ENCODE assay signal across 9 cellular contexts in genomic region chr12:100987552-100988277, GRCh38.
DNase-seq lines count a peak whose midpoint lies in the region; ATAC-seq, FAIRE-seq and TF ChIP-seq lines count a peak whose summit lies in the region.
"Had no signal": no experiment of that assay in that cellular context is flagged by ENCODE, and none has a peak within 500 bp of the region (broad histone marks: within the 10 kb centered on the region; RNA-seq: fewer than 3 reads in every experiment).

No MANE protein-coding gene starts in this region.

- no peaks in the 10 kb centered on the region for H3K36me3 Mint-ChIP-seq in naive thymus-derived CD4-positive, alpha-beta T cell
- H3K36me3 Mint-ChIP-seq in activated T-cell treated with anti-CD3 and anti-CD28 coated beads, Interleukin-2, amount 50 U/mL, for 24 hours (ENCODE audit: low read depth): no peaks in the 10 kb centered on the region

- peak; percentile 71 for TF ChIP-seq CTCF in BJ (IDR thresholded peaks at IDR 0.05; ENCODE audit: insufficient read depth, low read depth, low read length)
- peak; percentile 78 for TF ChIP-seq CTCF in astrocyte of the cerebellum (IDR thresholded peaks at IDR 0.05; ENCODE audit: low read depth, low read length, missing control alignments)

- H3K27ac Mint-ChIP-seq in naive thymus-derived CD4-positive, alpha-beta T cell: no peak overlapping the region
- no peak overlapping the region for H3K27ac Mint-ChIP-seq in activated T-cell treated with anti-CD3 and anti-CD28 coated beads, Interleukin-2, amount 50 U/mL, for 24 hours
- H3K27ac Mint-ChIP-seq: T-helper 1 cell treated with Interleukin-12 subunit alpha and Interleukin-12 subunit beta and Interleukin-4 antibody, amounts not matched to agents 30 μg/mL and 1 μg/mL, for 36 hours had no signal

- H3K4me1 Mint-ChIP-seq in naive thymus-derived CD4-positive, alpha-beta T cell: peaks cover 0 to 5% (median 0%) of the 10 kb centered on the region in 7 donors
- H3K4me1 Mint-ChIP-seq in activated T-cell treated with anti-CD3 and anti-CD28 coated beads, Interleukin-2, amount 50 U/mL, for 24 hours (ENCODE audit: low read depth): no peaks in the 10 kb centered on the region

- H3K9me3 Mint-ChIP-seq in naive thymus-derived CD4-positive, alpha-beta T cell: peaks cover 0 to 11% (median 4%) of the 10 kb centered on the region in 11 donors
- H3K9me3 Mint-ChIP-seq in activated T-cell treated with anti-CD3 and anti-CD28 coated beads, Interleukin-2, amount 50 U/mL, for 24 hours: peaks cover 4% of the 10 kb centered on the region

- intact Hi-C loops in naive thymus-derived CD4-positive, alpha-beta T cell (cut with micrococcal nuclease): no loop called here

- H3K4me3 ChIP-seq in BJ (ENCODE audit: low read depth, low read length): no peak overlapping the region
- H3K4me3 ChIP-seq in MG63: no peak overlapping the region
- H3K4me3 ChIP-seq in astrocyte of the cerebellum (ENCODE audit: low read depth, low read length): no peak overlapping the region
- H3K4me3 ChIP-seq in naive thymus-derived CD4-positive, alpha-beta T cell (ENCODE audit: low read length): no peak overlapping the region

- no peaks in the 10 kb centered on the region for H3K36me3 ChIP-seq in BJ (ENCODE audit: control insufficient read depth, insufficient read depth, low read length)
- H3K36me3 ChIP-seq in MG63: no peaks in the 10 kb centered on the region
- no peaks in the 10 kb centered on the region for H3K36me3 ChIP-seq in naive thymus-derived CD4-positive, alpha-beta T cell (ENCODE audit: control insufficient read depth in 2 of 3, insufficient read depth in 3 of 3, low read length in 3 of 3)

- FAIRE-seq in frontal cortex (lab: Jason Lieb, UNC): no peak

- CTCF ChIA-PET in BJ (lab: Yijun Ruan, JAX): interaction anchor here (0.8 to 2.1 kb wide), 8 partner anchors 10 to 336 kb away, joined by 3 to 13 read pairs (median 4); no protein-coding TSS in a partner anchor
- CTCF ChIA-PET in naive thymus-derived CD4-positive, alpha-beta T cell (lab: Charles Lee): no interaction called here

- H3K4me1 ChIP-seq in naive thymus-derived CD4-positive, alpha-beta T cell (ENCODE audit: control insufficient read depth in 2 of 2, insufficient read depth in 2 of 2, low read length in 2 of 2): no peaks in the 10 kb centered on the region

- H3K27ac ChIP-seq in naive thymus-derived CD4-positive, alpha-beta T cell (ENCODE audit: low read depth, low read length): no peak overlapping the region

- POLR2A ChIA-PET in BJ (lab: Charles Lee): interaction anchor here (0.9 kb wide), 1 partner anchor 57 kb away, joined by 3 read pairs; no protein-coding TSS in a partner anchor
- POLR2A ChIA-PET in naive thymus-derived CD4-positive, alpha-beta T cell (lab: Charles Lee): no interaction called here

- peaks cover 0 to 8% (median 0%) of the 10 kb centered on the region in 5 donors for H3K27me3 Mint-ChIP-seq in naive thymus-derived CD4-positive, alpha-beta T cell
- H3K27me3 Mint-ChIP-seq in activated T-cell treated with anti-CD3 and anti-CD28 coated beads, Interleukin-2, amount 50 U/mL, for 24 hours: peaks cover 2% of the 10 kb centered on the region

- DNase-seq in BJ (ENCODE audit: low read depth) (no peak), MG63 (peak; percentile 62), astrocyte of the cerebellum (ENCODE audit: low read depth) (peak; percentile 23), frontal cortex (ENCODE audit: low spot score in 2 of 2) (no peak)
- no peak for DNase-seq in naive thymus-derived CD4-positive, alpha-beta T cell
- no peak for DNase-seq in activated T-cell treated with anti-CD3 and anti-CD28 coated beads, Interleukin-2, amount 50 U/mL, for 24 hours

- peak; percentile 95 for ATAC-seq in GM18508 (IDR thresholded peaks at IDR 0.05; ENCODE audit: insufficient read depth, unreplicated experiment)
- peak; percentile 95 for ATAC-seq in HG02759 (IDR thresholded peaks at IDR 0.05; ENCODE audit: unreplicated experiment)
- ATAC-seq in naive thymus-derived CD4-positive, alpha-beta T cell: peak; percentile 22

- in situ Hi-C loops in astrocyte of the cerebellum (cut with HindIII; ENCODE audit: low sequenced_read_pairs): no loop called here

- no peaks in the 10 kb centered on the region for H3K9me3 ChIP-seq in MG63
- no peaks in the 10 kb centered on the region for H3K9me3 ChIP-seq in naive thymus-derived CD4-positive, alpha-beta T cell (ENCODE audit: control insufficient read depth in 2 of 3, low read length in 3 of 3)

- H3K27me3 ChIP-seq in BJ (ENCODE audit: control insufficient read depth, insufficient read depth, low read length) (no peaks in the 10 kb centered on the region), MG63 (no peaks in the 10 kb centered on the region)
- H3K27me3 ChIP-seq in naive thymus-derived CD4-positive, alpha-beta T cell (ENCODE audit: control insufficient read depth in 2 of 2, insufficient read depth in 2 of 2, low read length in 2 of 2): no peaks in the 10 kb centered on the region

- no peak overlapping the region for H3K4me3 Mint-ChIP-seq in naive thymus-derived CD4-positive, alpha-beta T cell
- H3K4me3 Mint-ChIP-seq in activated T-cell treated with anti-CD3 and anti-CD28 coated beads, Interleukin-2, amount 50 U/mL, for 24 hours: no peak overlapping the region
- H3K4me3 Mint-ChIP-seq: T-helper 1 cell treated with Interleukin-12 subunit alpha and Interleukin-12 subunit beta and Interleukin-4 antibody, amounts not matched to agents 30 μg/mL and 1 μg/mL, for 36 hours had no signal

Comparison
In these comparisons a context has a peak if more than half of its experiments do, and no peak if none do; other contexts are left out.
1. DNase-seq: peak in MG63 (single experiment) and astrocyte of the cerebellum (single experiment); none in BJ (single experiment), naive thymus-derived CD4-positive, alpha-beta T cell (0 of 9), frontal cortex (0 of 2) and activated T-cell treated with anti-CD3 and anti-CD28 coated beads, Interleukin-2, amount 50 U/mL, for 24 hours (single experiment).
2. ATAC-seq: peak in every context shown above with its lines; median percentile 95 in GM18508; 95 in HG02759; 22 in naive thymus-derived CD4-positive, alpha-beta T cell.